24 cellular contexts compared by ENCODE assay signal in the genomic region with DNA sequence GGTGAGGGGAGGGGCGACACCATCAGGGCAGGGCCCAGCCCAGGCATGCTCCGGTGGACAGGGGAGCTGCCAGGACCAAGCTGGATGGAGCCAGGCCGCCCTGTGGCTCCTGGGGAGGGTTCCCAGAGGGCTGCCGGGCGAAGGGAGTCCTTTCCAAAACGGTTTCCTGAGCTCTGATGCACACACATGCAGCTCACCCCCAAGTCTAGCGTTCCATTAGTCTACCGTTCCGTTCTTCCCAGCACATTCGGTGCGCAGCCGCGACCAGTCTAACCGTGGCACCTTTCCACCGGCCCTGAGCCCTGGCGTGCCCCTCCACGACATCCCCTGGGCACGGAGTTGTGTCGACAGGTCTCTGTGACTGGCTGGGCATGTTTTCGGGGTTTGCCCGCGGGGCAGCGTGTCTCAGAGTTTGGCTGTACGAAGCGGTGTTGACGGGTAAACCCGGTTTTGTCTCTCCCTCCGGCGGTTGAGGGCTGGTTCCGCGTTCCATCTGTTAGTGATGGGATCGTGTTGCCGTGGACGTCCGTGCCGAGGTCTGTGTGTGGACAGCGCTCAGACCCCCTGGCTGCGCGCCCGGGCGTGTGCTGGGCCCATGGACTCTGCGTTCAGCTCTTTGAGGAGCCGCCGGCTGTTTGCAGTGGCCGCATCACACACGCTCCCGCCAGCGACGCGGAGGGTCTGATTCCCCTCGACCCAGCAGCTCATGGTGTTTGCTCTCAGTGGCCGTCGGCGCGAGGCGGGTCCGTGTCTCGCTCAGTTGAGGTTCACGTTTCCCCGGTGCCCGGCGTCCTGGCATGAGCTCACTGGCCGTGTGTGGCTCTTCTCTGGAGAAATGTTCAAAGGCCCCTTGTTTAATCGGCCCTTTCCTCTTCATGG.
"Had no signal": no experiment of that assay in that cellular context is flagged by ENCODE, and none has a peak within 500 bp of the region (broad histone marks: within the 10 kb centered on the region; RNA-seq: fewer than 3 reads in every experiment).

No MANE protein-coding gene starts in this region.

- H3K36me3 Mint-ChIP-seq: activated naive CD4-positive, alpha-beta T cell treated with anti-CD3 and anti-CD28 coated beads, Interleukin-2, amount 10 ng/mL, durations not matched to agents 7 days and 5 days; natural killer cell treated with Interleukin-12 subunit alpha and Interleukin-12 subunit beta and Interleukin-15 and Interleukin-18, amount 100 ng/mL, for 72 hours; T-cell had no signal

- ATAC-seq: activated CD4-positive, CD25-positive, alpha-beta regulatory T cell treated with anti-CD3 and anti-CD28 coated beads, Interleukin-2, amount 50 U/mL, for 24 hours; activated naive CD8-positive, alpha-beta T cell treated with anti-CD3 and anti-CD28 coated beads, Interleukin-2, amount 50 U/mL, for 24 hours; activated T-cell treated with anti-CD3 and anti-CD28 coated beads, Interleukin-2, amount 50 U/mL, for 4 hours; natural killer cell treated with Interleukin-12 subunit alpha and Interleukin-12 subunit beta and Interleukin-15 and Interleukin-18, amount 100 ng/mL, for 72 hours; T-cell had no signal

- H3K27me3 ChIP-seq: brain microvascular endothelial cell, colonic mucosa, right atrium auricular region, upper lobe of left lung had no signal

- H3K27ac ChIP-seq: brain microvascular endothelial cell, colonic mucosa, heart right ventricle, prostate gland, right atrium auricular region, suprapubic skin, upper lobe of left lung had no signal

- H3K4me1 ChIP-seq: colonic mucosa, heart right ventricle, prostate gland, right atrium auricular region, upper lobe of left lung had no signal

- H3K4me3 Mint-ChIP-seq: activated CD4-positive, alpha-beta T cell treated with anti-CD3 and anti-CD28 coated beads, Interleukin-2, amount 10 ng/mL, durations not matched to agents 7 days and 5 days; activated naive CD4-positive, alpha-beta T cell treated with anti-CD3 and anti-CD28 coated beads, Interleukin-2, amount 10 ng/mL, durations not matched to agents 7 days and 5 days; activated naive CD8-positive, alpha-beta T cell treated with anti-CD3 and anti-CD28 coated beads, Interleukin-2, amount 50 U/mL, for 24 hours; activated T-cell treated with anti-CD3 and anti-CD28 coated beads, Interleukin-2, amount 50 U/mL, for 4 hours; central memory CD8-positive, alpha-beta T cell; endodermal cell; natural killer cell treated with Interleukin-12 subunit alpha and Interleukin-12 subunit beta and Interleukin-15 and Interleukin-18, amount 100 ng/mL, for 72 hours; stimulated activated naive CD8-positive, alpha-beta T cell treated with anti-CD3 and anti-CD28 coated beads, Interleukin-15, amount 100 ng/mL, for 72 hours; T-cell had no signal

- H3K27ac Mint-ChIP-seq: activated CD4-positive, alpha-beta T cell treated with anti-CD3 and anti-CD28 coated beads, Interleukin-2, amount 10 ng/mL, durations not matched to agents 7 days and 5 days; activated naive CD4-positive, alpha-beta T cell treated with anti-CD3 and anti-CD28 coated beads, Interleukin-2, amount 10 ng/mL, durations not matched to agents 7 days and 5 days; activated naive CD8-positive, alpha-beta T cell treated with anti-CD3 and anti-CD28 coated beads, Interleukin-2, amount 50 U/mL, for 24 hours; endodermal cell; natural killer cell treated with Interleukin-12 subunit alpha and Interleukin-12 subunit beta and Interleukin-15 and Interleukin-18, amount 100 ng/mL, for 72 hours; stimulated activated naive CD8-positive, alpha-beta T cell treated with anti-CD3 and anti-CD28 coated beads, Interleukin-15, amount 100 ng/mL, for 72 hours; T-cell had no signal

- H3K9me3 ChIP-seq: colonic mucosa, heart right ventricle, prostate gland, right atrium auricular region, suprapubic skin, upper lobe of left lung had no signal

- H3K36me3 ChIP-seq: brain microvascular endothelial cell, colonic mucosa, heart right ventricle, prostate gland, right atrium auricular region, suprapubic skin, upper lobe of left lung had no signal

- H3K4me3 ChIP-seq: colonic mucosa, heart right ventricle, prostate gland, right atrium auricular region, suprapubic skin, upper lobe of left lung had no signal

- H3K9me3 Mint-ChIP-seq: activated CD4-positive, alpha-beta T cell treated with anti-CD3 and anti-CD28 coated beads, Interleukin-2, amount 10 ng/mL, durations not matched to agents 7 days and 5 days; activated naive CD4-positive, alpha-beta T cell treated with anti-CD3 and anti-CD28 coated beads, Interleukin-2, amount 10 ng/mL, durations not matched to agents 7 days and 5 days; activated naive CD8-positive, alpha-beta T cell treated with anti-CD3 and anti-CD28 coated beads, Interleukin-2, amount 50 U/mL, for 24 hours; activated T-cell treated with anti-CD3 and anti-CD28 coated beads, Interleukin-2, amount 50 U/mL, for 4 hours; central memory CD8-positive, alpha-beta T cell; endodermal cell; natural killer cell treated with Interleukin-12 subunit alpha and Interleukin-12 subunit beta and Interleukin-15 and Interleukin-18, amount 100 ng/mL, for 72 hours; stimulated activated naive CD8-positive, alpha-beta T cell treated with anti-CD3 and anti-CD28 coated beads, Interleukin-15, amount 100 ng/mL, for 72 hours; T-cell had no signal

- DNase-seq: activated CD4-positive, alpha-beta T cell treated with anti-CD3 and anti-CD28 coated beads, Interleukin-2, amount 10 ng/mL, durations not matched to agents 7 days and 5 days; activated CD8-positive, alpha-beta memory T cell treated with anti-CD3 and anti-CD28 coated beads, Interleukin-2, amount 50 U/mL, for 4 hours; activated effector memory CD4-positive, alpha-beta T cell treated with Interleukin-2 at 50 U/mL for 16 hours; activated naive CD4-positive, alpha-beta T cell treated with anti-CD3 and anti-CD28 coated beads, Interleukin-2, amount 10 ng/mL, durations not matched to agents 7 days and 5 days; activated naive CD8-positive, alpha-beta T cell treated with anti-CD3 and anti-CD28 coated beads, Interleukin-2, amount 50 U/mL, for 24 hours; activated T-cell treated with anti-CD3 and anti-CD28 coated beads, Interleukin-2, amount 50 U/mL, for 4 hours; brain microvascular endothelial cell; colonic mucosa; endodermal cell; heart right ventricle; occipital lobe; small intestine; stimulated activated CD4-positive, alpha-beta T cell treated with anti-CD3 and anti-CD28 coated beads, Interleukin-15, amount 100 ng/mL, for 24 hours; stimulated activated CD4-positive, alpha-beta T cell treated with anti-CD3 and anti-CD28 coated beads, Interleukin-2, amount 100 ng/mL, for 48 hours; stimulated activated naive CD8-positive, alpha-beta T cell treated with anti-CD3 and anti-CD28 coated beads, Interleukin-15, amount 100 ng/mL, for 72 hours; T-cell; T-helper 9 cell had no signal
